Comparison of ENCODE assay signal across 10 cellular contexts in the genomic region with DNA sequence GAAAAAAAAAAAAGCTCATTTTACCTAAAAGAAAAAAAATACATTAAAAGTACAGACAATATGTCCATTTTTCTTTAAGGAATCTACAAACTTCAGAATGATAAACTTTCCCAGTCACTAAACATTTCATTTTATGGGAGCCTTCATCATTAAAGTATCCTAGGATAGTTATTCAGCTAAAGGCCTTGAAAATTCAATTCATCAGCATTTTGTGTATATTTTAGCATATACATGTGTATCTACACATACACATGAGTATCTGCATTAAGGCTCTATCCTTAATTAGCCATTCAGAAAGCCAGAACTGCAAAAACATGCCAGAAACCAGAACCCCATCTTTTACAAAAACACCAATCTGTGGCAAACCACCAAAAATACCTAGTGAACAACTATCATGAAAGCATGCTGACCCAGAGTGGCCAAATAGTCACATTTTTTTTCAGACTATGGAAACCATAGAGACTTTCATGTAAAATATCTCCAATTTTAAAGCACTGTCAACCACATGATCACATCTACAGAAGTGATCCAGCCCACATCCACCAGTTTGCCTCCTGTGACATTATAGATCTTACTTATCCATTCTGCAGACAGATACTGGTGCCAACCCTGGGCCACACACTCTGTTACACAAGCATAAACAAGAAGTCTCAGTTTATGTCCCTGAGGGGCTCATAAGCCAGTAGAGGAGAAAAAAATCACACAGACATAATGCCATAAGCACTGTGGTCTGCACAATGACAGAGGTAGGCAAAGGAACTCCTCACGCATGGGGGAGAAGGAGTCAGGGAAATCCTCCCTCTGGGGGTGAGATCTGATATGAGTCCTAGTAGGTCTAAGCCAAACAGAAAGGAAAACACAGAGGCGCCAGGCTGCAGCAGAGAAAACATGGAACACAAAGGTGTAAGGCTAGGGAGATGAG.
DNase-seq lines count a peak whose midpoint lies in the region; ATAC-seq, FAIRE-seq and TF ChIP-seq lines count a peak whose summit lies in the region.
"Had no signal": no experiment of that assay in that cellular context is flagged by ENCODE, and none has a peak within 500 bp of the region (broad histone marks: within the 10 kb centered on the region; RNA-seq: fewer than 3 reads in every experiment).

No MANE protein-coding gene starts in this region.

- no peak overlapping the region for H3K27ac ChIP-seq in kidney (ENCODE audit: low read depth in 2 of 2, low read length in 2 of 2)
- H3K27ac ChIP-seq: transverse colon had no signal

- no peak overlapping the region for H3K9ac ChIP-seq in kidney (ENCODE audit: low read length in 2 of 2)

- DNase-seq in Daoy (ENCODE audit: low read depth) (peak; percentile 42), NCI-H2171 treated with DMSO at 0.1 percent for 48 hours (lab: John Stamatoyannopoulos, UW) (peak; percentile 74), kidney (no peak), superior temporal gyrus (ENCODE audit: extremely low spot score) (no peak), NCI-H1694 treated with DMSO at 0.1 percent for 48 hours (lab: John Stamatoyannopoulos, UW) (no peak)
- DNase-seq: Karpas-422, transverse colon had no signal

- no peak overlapping the region for H3K4me3 ChIP-seq in kidney (ENCODE audit: low read length in 2 of 2)
- H3K4me3 ChIP-seq: transverse colon had no signal

- intact Hi-C loops in kidney (cut with DNase I): no loop called here

- peak; percentile 51 for ATAC-seq in GM21619 (IDR thresholded peaks at IDR 0.05; ENCODE audit: unreplicated experiment)
- ATAC-seq in HG03439 (IDR thresholded peaks at IDR 0.05; ENCODE audit: unreplicated experiment): no peak
- no peak for ATAC-seq in HG02973 (IDR thresholded peaks at IDR 0.05; ENCODE audit: unreplicated experiment)

- FAIRE-seq in kidney (lab: Jason Lieb, UNC): peak; percentile 23

- H3K36me3 ChIP-seq in kidney (ENCODE audit: control insufficient read depth in 1 of 2, insufficient read depth in 2 of 2, low read length in 2 of 2): no peaks in the 10 kb centered on the region
- H3K36me3 ChIP-seq: transverse colon had no signal

- no peaks in the 10 kb centered on the region for H3K9me3 ChIP-seq in kidney (ENCODE audit: control insufficient read depth in 1 of 2, low read length in 2 of 2)
- H3K9me3 ChIP-seq: transverse colon had no signal

- H3K4me1 ChIP-seq in kidney (ENCODE audit: control insufficient read depth in 1 of 2, insufficient read depth in 1 of 2, low read depth in 1 of 2, low read length in 2 of 2): peaks cover 0 to 2% of the 10 kb centered on the region in 2 donors

- TF ChIP-seq CTCF in kidney (IDR thresholded peaks at IDR 0.05; ENCODE audit: borderline replicate concordance, extremely low read depth, insufficient read depth): no peak

Comparison
In these comparisons a context has a peak if more than half of its experiments do, and no peak if none do; other contexts are left out.
1. DNase-seq: peak in Daoy (single experiment) and NCI-H2171 treated with DMSO at 0.1 percent for 48 hours (single experiment); none in kidney (single experiment), superior temporal gyrus (single experiment) and NCI-H1694 treated with DMSO at 0.1 percent for 48 hours (single experiment).